Comparison of ENCODE assay signal across 19 cellular contexts in the genomic region with DNA sequence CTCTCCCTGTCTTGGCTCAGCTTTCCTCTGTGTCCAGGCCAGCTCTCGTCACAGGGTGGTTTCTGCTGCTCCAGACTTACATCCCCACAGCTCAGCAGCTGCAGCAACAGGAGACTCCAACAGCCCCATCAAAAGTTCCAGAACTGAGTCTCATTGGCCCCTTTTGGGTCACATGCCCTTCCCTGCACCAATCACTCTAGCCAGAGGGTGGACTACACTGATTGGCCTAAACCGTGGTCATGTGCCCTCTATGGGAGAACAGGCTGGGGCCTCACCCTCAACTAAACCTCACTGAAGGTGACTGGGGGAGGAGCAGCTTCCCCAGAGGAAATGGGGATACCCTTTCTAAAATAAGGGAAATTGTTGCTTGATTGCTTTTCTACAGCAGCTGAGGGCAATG. TPM values are rescaled to one million over a fixed set of nuclear protein-coding genes. Genes with fewer than 3 reads are reported as not detected.
DNase-seq lines count a peak whose midpoint lies in the region; ATAC-seq and TF ChIP-seq lines count a peak whose summit lies in the region.
"Had no signal": no experiment of that assay in that cellular context is flagged by ENCODE, and none has a peak within 500 bp of the region (broad histone marks: within the 10 kb centered on the region; RNA-seq: fewer than 3 reads in every experiment).

No MANE protein-coding gene starts in this region.

- RAD21 ChIA-PET in HCT116 (lab: Charles Lee; ENCODE audit: low non-redundant PET in 1 of 2, low total read pairs in 2 of 2, uncharacterized antibody in 2 of 2, unreplicated experiment in 2 of 2): no interaction called here

- no peaks in the 10 kb centered on the region for H3K79me2 ChIP-seq in SK-N-SH (ENCODE audit: insufficient read depth)
- H3K79me2 ChIP-seq in HCT116 (ENCODE audit: insufficient read depth, low read length): no peaks in the 10 kb centered on the region
- H3K79me2 ChIP-seq in OCI-LY7 (ENCODE audit: insufficient read depth, low read depth, low read length): no peaks in the 10 kb centered on the region

- H3K9me3 ChIP-seq in SK-N-SH (no peaks in the 10 kb centered on the region), HCT116 (ENCODE audit: control insufficient read depth in 1 of 2, insufficient read depth in 1 of 2, low read depth in 1 of 2, low read length in 2 of 2) (no peaks in the 10 kb centered on the region), OCI-LY7 (ENCODE audit: low read length) (no peaks in the 10 kb centered on the region)
- H3K9me3 ChIP-seq: SJCRH30 had no signal

- H3K4me3 ChIP-seq in SK-N-SH (ENCODE audit: low read depth in 2 of 2, low read length in 1 of 2) (no peak overlapping the region), HCT116 (replicated peaks in 1 of 2; ENCODE audit: low read depth in 1 of 2, low read length in 2 of 2) (no peak overlapping the region), OCI-LY7 (ENCODE audit: low read depth, low read length, poor library complexity, severe bottlenecking) (no peak overlapping the region)
- H3K4me3 ChIP-seq: SJCRH30 had no signal

- DNase-seq in SK-N-SH: no peak
- DNase-seq in HCT116 (ENCODE audit: low read depth, low spot score): no peak
- peak; percentile 7 for DNase-seq in OCI-LY7 (ENCODE audit: low spot score)
- peak; percentile 71 for DNase-seq in iPS-NIHi11 (ENCODE audit: low spot score)
- no peak for DNase-seq in activated T-cell treated with anti-CD3 and anti-CD28 coated beads, Interleukin-2, amount 50 U/mL, for 48 hours
- DNase-seq in LoVo (ENCODE audit: low spot score): no peak
- no peak for DNase-seq in central memory CD4-positive, alpha-beta T cell
- DNase-seq: DMS153, H7, NCI-H1092 treated with DMSO at 0.1 percent for 48 hours, NCI-H1694, NCI-H2107, NCI-H2227 treated with DMSO at 0.1 percent for 48 hours had no signal

- no peak overlapping the region for H3K9ac ChIP-seq in SK-N-SH
- H3K9ac ChIP-seq in HCT116 (ENCODE audit: low read length): no peak overlapping the region

- H3K4me1 ChIP-seq in SK-N-SH (ENCODE audit: control insufficient read depth in 1 of 2, insufficient read depth in 2 of 2, low read depth in 1 of 2, low read length in 1 of 2): peaks cover 0 to 3% of the 10 kb centered on the region in 2 experiments; a peak in 1 of 4 replicates
- H3K4me1 ChIP-seq in HCT116 (ENCODE audit: control insufficient read depth in 1 of 2, insufficient read depth in 2 of 2, low read length in 2 of 2): peaks cover 9 to 42% of the 10 kb centered on the region in 2 experiments
- no peaks in the 10 kb centered on the region for H3K4me1 ChIP-seq in OCI-LY7 (ENCODE audit: insufficient read depth, low read length, poor library complexity, severe bottlenecking)
- H3K4me1 ChIP-seq: SJCRH30 had no signal

- H3K4me2 ChIP-seq in SK-N-SH: no peak overlapping the region
- no peak overlapping the region for H3K4me2 ChIP-seq in HCT116 (ENCODE audit: low read length)
- no peak overlapping the region for H3K4me2 ChIP-seq in OCI-LY7 (ENCODE audit: low read length)

- TF ChIP-seq POLR2A in HCT116 (IDR thresholded peaks at IDR 0.05; ENCODE audit: borderline replicate concordance, extremely low read depth, insufficient read depth, insufficient read length): no peak

- TF ChIP-seq RAD21 in SK-N-SH (IDR thresholded peaks at IDR 0.05; ENCODE audit: low read length): no peak
- TF ChIP-seq RAD21 in HCT116 (IDR thresholded peaks at IDR 0.05; ENCODE audit: low read depth): no peak

- ATAC-seq in SK-N-SH treated with all-trans-retinoic acid at 6 μM for 48 hours: no peak
- peak; percentile 53 for ATAC-seq in HCT116

- TF ChIP-seq CTCF in SK-N-SH (IDR thresholded peaks at IDR 0.05): no peak
- TF ChIP-seq CTCF in HCT116 (IDR thresholded peaks at IDR 0.05 in 2 of 3, conservative IDR thresholded peaks at IDR 0.05 in 1 of 3; ENCODE audit: borderline replicate concordance in 1 of 3, insufficient read depth in 1 of 3, low read depth in 2 of 3, low read length in 2 of 3): no peak
- TF ChIP-seq CTCF in OCI-LY7 (conservative IDR thresholded peaks at IDR 0.05; ENCODE audit: low read length): no peak

- CTCF ChIA-PET in SK-N-SH (lab: Yijun Ruan, JAX) (no interaction called here), HCT116 (lab: Charles Lee) (no interaction called here), OCI-LY7 (lab: Charles Lee; ENCODE audit: unreplicated experiment) (no interaction called here)

- 42% methylated on average over 2 of the region's 2 CpGs for WGBS in SK-N-SH (ENCODE audit: low lambda C conversion rate)

- H3K9me2 ChIP-seq in SK-N-SH: no peaks in the 10 kb centered on the region
- H3K9me2 ChIP-seq in HCT116 (ENCODE audit: insufficient read depth): no peaks in the 10 kb centered on the region
- H3K9me2 ChIP-seq in OCI-LY7 (ENCODE audit: insufficient read depth, low read length): no peaks in the 10 kb centered on the region

- H3F3A ChIP-seq in SK-N-SH (replicated peaks; ENCODE audit: insufficient read depth): no peaks in the 10 kb centered on the region

- BruUV-seq in HCT116 (replicated peaks; lab: Mats Ljungman, UMichigan): no TSS peak
- no TSS peak for BruUV-seq in OCI-LY7 (replicated peaks; lab: Mats Ljungman, UMichigan)

- H3K27me3 ChIP-seq in SK-N-SH (ENCODE audit: insufficient read depth) (no peaks in the 10 kb centered on the region), HCT116 (ENCODE audit: insufficient read depth, low read length) (no peaks in the 10 kb centered on the region)
- H3K27me3 ChIP-seq: SJCRH30 had no signal

- H4K20me1 ChIP-seq in SK-N-SH (ENCODE audit: insufficient read depth) (no peaks in the 10 kb centered on the region), HCT116 (ENCODE audit: insufficient read depth) (no peaks in the 10 kb centered on the region), OCI-LY7 (ENCODE audit: insufficient read depth, low read length) (no peaks in the 10 kb centered on the region)

- POLR2A ChIA-PET in SK-N-SH (lab: Yijun Ruan, JAX): interaction anchor here (0.6 kb wide), 1 partner anchor 685 kb away, joined by 3 read pairs; no protein-coding TSS in a partner anchor
- POLR2A ChIA-PET in HCT116 (lab: Charles Lee): no interaction called here
- POLR2A ChIA-PET in OCI-LY7 (lab: Charles Lee): no interaction called here

- H3K27ac ChIP-seq in SK-N-SH (ENCODE audit: low read depth in 2 of 2, low read length in 1 of 2) (no peak overlapping the region), HCT116 (ENCODE audit: low read depth, low read length) (no peak overlapping the region), OCI-LY7 (ENCODE audit: low read depth, low read length, poor library complexity, severe bottlenecking) (no peak overlapping the region)
- H3K27ac ChIP-seq: SJCRH30 had no signal

- H2AFZ ChIP-seq in SK-N-SH (ENCODE audit: low read depth): no peak overlapping the region
- no peak overlapping the region for H2AFZ ChIP-seq in HCT116 (ENCODE audit: low read depth, low read length, poor library complexity, severe bottlenecking)
- no peak overlapping the region for H2AFZ ChIP-seq in OCI-LY7 (ENCODE audit: low read length)

- intact Hi-C loops in HCT116 (cut with micrococcal nuclease) (no loop called here), OCI-LY7 (cut with micrococcal nuclease; ENCODE audit: unreplicated experiment) (no loop called here)

- no peak for TF ChIP-seq EP300 in SK-N-SH (IDR thresholded peaks at IDR 0.05; ENCODE audit: borderline replicate concordance in 1 of 2, low read depth in 1 of 2, low read length in 1 of 2)

- H3K36me3 ChIP-seq in SK-N-SH (replicated peaks in 1 of 2; ENCODE audit: control insufficient read depth in 1 of 2, insufficient read depth in 2 of 2, low read length in 1 of 2): no peaks in the 10 kb centered on the region
- no peaks in the 10 kb centered on the region for H3K36me3 ChIP-seq in HCT116 (ENCODE audit: control insufficient read depth in 1 of 2, insufficient read depth in 2 of 2, low read length in 2 of 2)
- no peaks in the 10 kb centered on the region for H3K36me3 ChIP-seq in OCI-LY7 (ENCODE audit: insufficient read depth, low read length)
- H3K36me3 ChIP-seq: SJCRH30 had no signal

TF ChIP-seq in SK-N-SH, 30 proteins besides CTCF, POLR2A, EP300 and RAD21 (continues in another document):
- TF ChIP-seq, protein P1, sequence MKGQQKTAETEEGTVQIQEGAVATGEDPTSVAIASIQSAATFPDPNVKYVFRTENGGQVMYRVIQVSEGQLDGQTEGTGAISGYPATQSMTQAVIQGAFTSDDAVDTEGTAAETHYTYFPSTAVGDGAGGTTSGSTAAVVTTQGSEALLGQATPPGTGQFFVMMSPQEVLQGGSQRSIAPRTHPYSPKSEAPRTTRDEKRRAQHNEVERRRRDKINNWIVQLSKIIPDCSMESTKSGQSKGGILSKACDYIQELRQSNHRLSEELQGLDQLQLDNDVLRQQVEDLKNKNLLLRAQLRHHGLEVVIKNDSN (IDR thresholded peaks at IDR 0.05; ENCODE audit: borderline replicate concordance, low read depth): peak; percentile 47; the same call in 1 of the 2 replicates

TF ChIP-seq in SK-N-SH treated with all-trans-retinoic acid at 6 μM for 48 hours, 23 proteins besides CTCF, POLR2A, EP300 and RAD21:
- TF ChIP-seq CSDC2 (CRISPR knock-in tag; IDR thresholded peaks at IDR 0.05) (no peak), ZNF565 (CRISPR knock-in tag; conservative IDR thresholded peaks at IDR 0.05; ENCODE audit: low read depth) (no peak)

TF ChIP-seq in HCT116, 20 proteins besides CTCF, POLR2A, EP300 and RAD21:
- TF ChIP-seq SIN3A (IDR thresholded peaks at IDR 0.05; ENCODE audit: low read depth) (no peak), SP1 (IDR thresholded peaks at IDR 0.05; ENCODE audit: low read depth) (no peak)

RNA-seq across cellular contexts. Expression of a gene that starts 44.4 kb away (rescaled TPM):
- 0.23 and 0.34 TPM in 2 replicates for polyA plus RNA-seq in SK-N-SH (2012; rRNA removed)
- 0.35 and 0.76 TPM in 2 replicates for polyA plus RNA-seq in SK-N-SH (2012; cell fraction: cytosol; rRNA removed)
- polyA plus RNA-seq in SK-N-SH (2012; cell fraction: nucleus; rRNA removed): 0.08 and 0.22 TPM in 2 replicates
- total RNA-seq in HCT116 (2021; ENCODE audit: unreplicated experiment) (not detected), OCI-LY7 (2022) (not detected in 2 replicates)
- polyA plus RNA-seq in HCT116 (2012): 0.08 and 0.19 TPM in 2 replicates
- total RNA-seq in OCI-LY7 (2014; rRNA removed; shearing (Covaris generic)): not detected in 2 replicates
- total RNA-seq: HT-29, M059J, SJCRH30 had no signal
- polyA plus RNA-seq: CD14-positive monocyte, IgD-negative memory B cell had no signal

Comparison
In these comparisons a context has a peak if more than half of its experiments do, and no peak if none do; other contexts are left out.
1. DNase-seq: peak in OCI-LY7 (single experiment) and iPS-NIHi11 (single experiment); none in SK-N-SH (single experiment), HCT116 (single experiment), activated T-cell treated with anti-CD3 and anti-CD28 coated beads, Interleukin-2, amount 50 U/mL, for 48 hours (0 of 2), LoVo (single experiment) and central memory CD4-positive, alpha-beta T cell (single experiment).